In the genomic region with DNA sequence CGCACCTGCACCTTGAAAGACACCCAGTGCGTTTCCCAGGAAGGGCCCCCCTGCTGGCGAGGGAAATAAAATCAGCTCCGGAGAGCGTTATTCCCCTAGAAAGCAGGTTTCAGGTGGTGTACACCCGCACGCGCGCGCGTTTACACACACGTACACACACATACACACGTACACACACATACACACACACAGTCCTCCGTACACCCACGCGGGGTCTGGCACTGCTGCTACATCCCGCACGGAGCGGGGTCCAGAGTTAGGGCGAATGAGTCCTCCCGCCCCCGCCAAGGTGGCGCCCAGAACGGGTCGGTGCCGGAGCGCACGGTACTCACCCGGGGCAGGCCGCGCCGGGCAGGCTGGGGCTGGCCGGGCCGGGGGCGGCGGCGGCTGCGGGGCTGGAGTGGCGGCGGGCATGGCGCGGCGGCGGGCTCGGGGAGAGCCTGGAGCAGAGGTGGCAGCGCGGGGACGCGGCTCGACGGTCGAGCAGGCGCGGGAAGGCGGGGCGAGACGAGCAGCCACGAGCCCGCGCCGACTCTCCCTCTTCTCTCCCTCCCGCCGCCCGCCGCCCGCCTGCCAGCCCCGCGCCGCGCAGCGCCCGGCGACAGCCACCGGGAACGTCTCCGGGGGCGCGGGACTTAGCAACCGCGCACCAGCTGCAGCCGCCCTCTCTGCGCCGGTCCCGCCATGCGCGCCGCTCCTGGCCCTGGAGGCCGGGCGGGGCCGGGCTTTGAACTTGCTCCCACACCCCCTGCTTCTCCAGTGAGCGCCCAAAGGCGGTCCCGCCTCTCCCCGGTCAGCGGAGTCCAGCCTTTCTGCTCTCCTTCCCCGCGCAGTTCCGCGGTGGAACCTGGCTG, we compare ENCODE assay signal across 9 cellular contexts.
DNase-seq lines count a peak whose midpoint lies in the region; ATAC-seq lines count a peak whose summit lies in the region.
"Had no signal": no experiment of that assay in that cellular context is flagged by ENCODE, and none has a peak within 500 bp of the region (broad histone marks: within the 10 kb centered on the region; RNA-seq: fewer than 3 reads in every experiment).

A gene with protein sequence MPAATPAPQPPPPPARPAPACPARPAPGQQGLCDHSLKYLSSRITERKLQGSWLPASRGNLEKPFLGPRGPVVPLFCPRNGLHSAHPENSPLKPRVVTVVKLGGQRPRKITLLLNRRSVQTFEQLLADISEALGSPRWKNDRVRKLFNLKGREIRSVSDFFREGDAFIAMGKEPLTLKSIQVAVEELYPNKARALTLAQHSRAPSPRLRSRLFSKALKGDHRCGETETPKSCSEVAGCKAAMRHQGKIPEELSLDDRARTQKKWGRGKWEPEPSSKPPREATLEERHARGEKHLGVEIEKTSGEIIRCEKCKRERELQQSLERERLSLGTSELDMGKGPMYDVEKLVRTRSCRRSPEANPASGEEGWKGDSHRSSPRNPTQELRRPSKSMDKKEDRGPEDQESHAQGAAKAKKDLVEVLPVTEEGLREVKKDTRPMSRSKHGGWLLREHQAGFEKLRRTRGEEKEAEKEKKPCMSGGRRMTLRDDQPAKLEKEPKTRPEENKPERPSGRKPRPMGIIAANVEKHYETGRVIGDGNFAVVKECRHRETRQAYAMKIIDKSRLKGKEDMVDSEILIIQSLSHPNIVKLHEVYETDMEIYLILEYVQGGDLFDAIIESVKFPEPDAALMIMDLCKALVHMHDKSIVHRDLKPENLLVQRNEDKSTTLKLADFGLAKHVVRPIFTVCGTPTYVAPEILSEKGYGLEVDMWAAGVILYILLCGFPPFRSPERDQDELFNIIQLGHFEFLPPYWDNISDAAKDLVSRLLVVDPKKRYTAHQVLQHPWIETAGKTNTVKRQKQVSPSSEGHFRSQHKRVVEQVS (minus strand): TSS at position 704 of the 854 bp plus-strand sequence. CDS start 290 bp downstream, at position 414.

- no peaks in the 10 kb centered on the region for H3K9me3 ChIP-seq in iPS-20b (ENCODE audit: insufficient read depth, low read depth, low read length)
- H3K9me3 ChIP-seq: mucosa of descending colon had no signal

- ATAC-seq in stimulated activated naive CD8-positive, alpha-beta T cell treated with anti-CD3 and anti-CD28 coated beads, Interleukin-15, Interleukin-2, amounts not matched to agents 100 U/mL and 50 U/mL, for 24 hours = peak; percentile 45
- ATAC-seq in HG03159 (IDR thresholded peaks at IDR 0.05; ENCODE audit: unreplicated experiment) = no peak
- ATAC-seq: mucosa of descending colon had no signal

- H3K27me3 ChIP-seq in iPS-20b (ENCODE audit: insufficient read depth, low read length) = peaks cover 64% of the 10 kb centered on the region

- peaks cover 7% of the 10 kb centered on the region for H3K4me1 ChIP-seq in iPS-20b (ENCODE audit: insufficient read depth, low read length)

- no peak within 1 kb of the TSS for H3K27ac ChIP-seq in iPS-20b (ENCODE audit: low read length)

- peak within 1 kb of the TSS; percentile 75 for H3K4me3 ChIP-seq in iPS-20b (ENCODE audit: low read length)
- H3K4me3 ChIP-seq: mucosa of descending colon had no signal

- no peaks in the 10 kb centered on the region for H3K36me3 ChIP-seq in iPS-20b (ENCODE audit: insufficient read depth, low read depth, low read length)

- H3K9ac ChIP-seq in iPS-20b (ENCODE audit: low read depth, low read length) = 0 out of 2 replicates have a peak within 1 kb of the TSS, but pooled peaks have one; percentile 44

- DNase-seq in NCI-H748 (lab: John Stamatoyannopoulos, UW; ENCODE audit: unreplicated experiment) = peak; percentile 50
- no peak for DNase-seq in NCI-H748 treated with DMSO at 0.1 percent for 48 hours (lab: John Stamatoyannopoulos, UW)
- DNase-seq in activated T-cell treated with anti-CD3 and anti-CD28 coated beads, Interleukin-2, amount 50 U/mL, for 48 hours = peak; percentile 27 to 40
- peak; percentile 28 for DNase-seq in stimulated activated naive CD8-positive, alpha-beta T cell treated with anti-CD3 and anti-CD28 coated beads, Interleukin-15, Interleukin-2, amounts not matched to agents 100 U/mL and 50 U/mL, for 24 hours
- no peak for DNase-seq in SIG-M5 treated with dmso at 0.1 percent for 504 hours (lab: John Stamatoyannopoulos, UW; ENCODE audit: unreplicated experiment)
- DNase-seq in GOT3 (lab: John Stamatoyannopoulos, UW) = no peak
- DNase-seq: mucosa of descending colon had no signal

Comparison
In these comparisons a context has a peak if more than half of its experiments do, and no peak if none do; other contexts are left out.
1. DNase-seq: peak in NCI-H748 (single experiment), activated T-cell treated with anti-CD3 and anti-CD28 coated beads, Interleukin-2, amount 50 U/mL, for 48 hours (2 of 2) and stimulated activated naive CD8-positive, alpha-beta T cell treated with anti-CD3 and anti-CD28 coated beads, Interleukin-15, Interleukin-2, amounts not matched to agents 100 U/mL and 50 U/mL, for 24 hours (single experiment); none in NCI-H748 treated with DMSO at 0.1 percent for 48 hours (single experiment), SIG-M5 treated with dmso at 0.1 percent for 504 hours (single experiment) and GOT3 (single experiment).